ENCODE assay signal across 13 cellular contexts in the genomic region with DNA sequence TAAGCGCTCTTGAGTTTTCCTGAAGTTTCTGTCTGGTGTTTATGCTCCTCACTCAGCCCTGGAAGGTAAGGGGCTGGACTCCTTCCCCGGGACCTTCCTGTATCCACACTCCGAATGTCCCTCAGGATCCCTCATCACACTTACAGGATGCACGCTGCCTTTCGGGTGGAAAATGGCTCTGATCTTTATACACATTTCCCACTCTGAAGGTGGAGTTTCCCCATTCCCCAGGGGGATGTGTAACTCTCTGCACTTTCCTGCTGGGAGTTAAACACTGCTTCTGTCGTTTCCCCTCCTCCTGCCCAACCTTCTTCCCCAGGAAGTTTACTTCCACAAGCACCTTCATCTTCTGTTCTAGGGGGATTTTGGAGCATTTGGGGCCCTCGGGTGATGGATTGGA.
"Had no signal": no experiment of that assay in that cellular context is flagged by ENCODE, and none has a peak within 500 bp of the region (broad histone marks: within the 10 kb centered on the region; RNA-seq: fewer than 3 reads in every experiment).

No MANE protein-coding gene starts in this region.

- ATAC-seq: activated naive CD4-positive, alpha-beta T cell treated with anti-CD3 and anti-CD28 coated beads, Interleukin-2, amount 50 U/mL, for 72 hours; activated T-cell treated with anti-CD3 and anti-CD28 coated beads, Interleukin-2, amount 50 U/mL, for 72 hours; gastroesophageal sphincter; stimulated activated effector memory CD8-positive, alpha-beta T cell treated with anti-CD3 and anti-CD28 coated beads, Interleukin-12 subunit alpha, Interleukin-12 subunit beta, amount 100 ng/mL, for 72 hours had no signal

- DNase-seq: activated CD4-positive, alpha-beta T cell treated with anti-CD3 and anti-CD28 coated beads, Interleukin-2, amount 10 ng/mL, durations not matched to agents 7 days and 5 days; activated CD8-positive, alpha-beta memory T cell treated with anti-CD3 and anti-CD28 coated beads, Interleukin-2, amount 50 U/mL, for 48 hours; activated gamma-delta T cell; activated T-cell treated with anti-CD3 and anti-CD28 coated beads, Interleukin-2, amount 50 U/mL, for 72 hours; brain microvascular endothelial cell; cerebellar nuclear complex; erythroblast; T-helper 9 cell; tibial artery had no signal

- H3K9me3 ChIP-seq: gastroesophageal sphincter, tibial artery had no signal

- H3K36me3 ChIP-seq: brain microvascular endothelial cell, gastroesophageal sphincter, tibial artery had no signal

- H3K27me3 ChIP-seq: brain microvascular endothelial cell had no signal

- H3K27ac ChIP-seq: brain microvascular endothelial cell, tibial artery had no signal

- FAIRE-seq: islet of Langerhans had no signal

- H3K4me1 ChIP-seq: tibial artery had no signal

- H3K4me3 ChIP-seq: gastroesophageal sphincter, tibial artery had no signal
